ENCODE assay signal across 21 cellular contexts in the genomic region with DNA sequence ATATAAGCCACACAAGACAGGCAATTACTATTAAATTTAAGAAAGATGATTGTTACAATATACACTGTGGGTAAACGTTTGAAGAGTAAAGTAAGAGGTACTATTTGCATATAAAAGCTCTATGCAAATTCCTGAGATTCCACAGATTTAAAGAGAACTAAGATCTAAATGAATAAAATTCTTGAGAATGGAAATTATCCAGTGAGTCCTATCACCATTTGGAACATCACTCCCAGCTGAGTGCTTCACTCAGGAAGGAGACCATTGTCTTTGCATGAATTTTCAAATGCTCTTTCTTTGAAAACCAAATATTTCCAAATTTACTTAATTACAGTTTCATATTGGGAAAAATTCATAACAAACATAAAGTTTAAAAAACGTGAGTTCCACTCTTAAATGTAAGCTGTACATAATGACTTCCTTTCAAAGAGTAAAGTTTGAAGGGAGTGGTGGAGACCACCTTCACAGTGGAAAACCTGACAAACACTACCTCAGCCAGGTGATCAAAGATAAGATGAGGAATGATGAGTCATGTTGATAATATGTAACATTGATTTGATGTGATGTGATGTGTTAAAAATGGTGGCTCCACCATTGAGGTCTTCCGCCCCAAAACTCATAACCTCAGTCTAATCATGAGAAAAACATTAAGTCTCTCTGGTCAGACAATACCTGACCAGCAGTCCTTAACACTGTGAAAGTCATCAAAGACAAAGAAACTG.
"Had no signal": no experiment of that assay in that cellular context is flagged by ENCODE, and none has a peak within 500 bp of the region (broad histone marks: within the 10 kb centered on the region; RNA-seq: fewer than 3 reads in every experiment).

No MANE protein-coding gene starts in this region.

- H3K4me3 ChIP-seq: ascending aorta, colonic mucosa, gastroesophageal sphincter, lower lobe of right lung, neural progenitor cell, sigmoid colon, smooth muscle cell, upper lobe of left lung had no signal

- ATAC-seq: activated CD8-positive, alpha-beta T cell treated with anti-CD3 and anti-CD28 coated beads, Interleukin-2, amount 10 ng/mL, durations not matched to agents 7 days and 5 days; activated naive CD4-positive, alpha-beta T cell treated with anti-CD3 and anti-CD28 coated beads, Interleukin-2, amount 50 U/mL, for 72 hours; gastroesophageal sphincter; left colon; lower lobe of right lung; naive thymus-derived CD8-positive, alpha-beta T cell had no signal

- H3K9me3 ChIP-seq: ascending aorta, colonic mucosa, gastroesophageal sphincter, lower lobe of right lung, sigmoid colon, upper lobe of left lung had no signal

- H3K36me3 ChIP-seq: ascending aorta, colonic mucosa, gastroesophageal sphincter, lower lobe of right lung, neural progenitor cell, sigmoid colon, upper lobe of left lung had no signal

- H2AFZ ChIP-seq: neural progenitor cell had no signal

- H3K4me1 ChIP-seq: ascending aorta, colonic mucosa, lower lobe of right lung, upper lobe of left lung had no signal

- H3K4me2 ChIP-seq: neural progenitor cell, smooth muscle cell had no signal

- H3K27me3 ChIP-seq: ascending aorta, colonic mucosa, gastroesophageal sphincter, neural progenitor cell, sigmoid colon, upper lobe of left lung had no signal

- H3K27ac Mint-ChIP-seq: activated CD8-positive, alpha-beta T cell treated with anti-CD3 and anti-CD28 coated beads, Interleukin-2, amount 10 ng/mL, durations not matched to agents 7 days and 5 days; activated naive CD4-positive, alpha-beta T cell treated with anti-CD3 and anti-CD28 coated beads, Interleukin-2, amount 50 U/mL, for 72 hours; naive thymus-derived CD8-positive, alpha-beta T cell; neural progenitor cell had no signal

- H3K9ac ChIP-seq: neural progenitor cell had no signal

- H3K4me3 Mint-ChIP-seq: activated CD8-positive, alpha-beta T cell treated with anti-CD3 and anti-CD28 coated beads, Interleukin-2, amount 10 ng/mL, durations not matched to agents 7 days and 5 days; naive thymus-derived CD8-positive, alpha-beta T cell; neural progenitor cell had no signal

- DNase-seq: activated CD4-positive, alpha-beta T cell treated with anti-CD3 and anti-CD28 coated beads, Interleukin-2, amount 50 U/mL, for 1 hour; activated CD4-positive, CD25-positive, alpha-beta regulatory T cell treated with anti-CD3 and anti-CD28 coated beads, Interleukin-2, amount 50 U/mL, for 72 hours; activated CD8-positive, alpha-beta T cell treated with anti-CD3 and anti-CD28 coated beads, Interleukin-2, amount 10 ng/mL, durations not matched to agents 7 days and 5 days; colonic mucosa; head of caudate nucleus; hypothalamus; left colon; lower lobe of right lung; naive thymus-derived CD8-positive, alpha-beta T cell; sigmoid colon; stimulated activated CD4-positive, alpha-beta T cell treated with anti-CD3 and anti-CD28 coated beads, Interleukin-15, amount 100 ng/mL, for 24 hours; stimulated activated naive CD4-positive, alpha-beta T cell; upper lobe of left lung had no signal

- H3K9me3 Mint-ChIP-seq: activated naive CD4-positive, alpha-beta T cell treated with anti-CD3 and anti-CD28 coated beads, Interleukin-2, amount 50 U/mL, for 72 hours; naive thymus-derived CD8-positive, alpha-beta T cell; neural progenitor cell had no signal

- H3K4me1 Mint-ChIP-seq: naive thymus-derived CD8-positive, alpha-beta T cell had no signal

- H3K27ac ChIP-seq: ascending aorta, colonic mucosa, epithelial cell of prostate, gastroesophageal sphincter, lower lobe of right lung, neural progenitor cell, sigmoid colon, upper lobe of left lung had no signal

- FAIRE-seq: bronchial epithelial cell, keratinocyte had no signal

- H3K27me3 Mint-ChIP-seq: naive thymus-derived CD8-positive, alpha-beta T cell had no signal

- H3K36me3 Mint-ChIP-seq: activated naive CD4-positive, alpha-beta T cell treated with anti-CD3 and anti-CD28 coated beads, Interleukin-2, amount 50 U/mL, for 72 hours; naive thymus-derived CD8-positive, alpha-beta T cell; neural progenitor cell had no signal
